ENCODE assay signal across 8 cellular contexts in the genomic region with DNA sequence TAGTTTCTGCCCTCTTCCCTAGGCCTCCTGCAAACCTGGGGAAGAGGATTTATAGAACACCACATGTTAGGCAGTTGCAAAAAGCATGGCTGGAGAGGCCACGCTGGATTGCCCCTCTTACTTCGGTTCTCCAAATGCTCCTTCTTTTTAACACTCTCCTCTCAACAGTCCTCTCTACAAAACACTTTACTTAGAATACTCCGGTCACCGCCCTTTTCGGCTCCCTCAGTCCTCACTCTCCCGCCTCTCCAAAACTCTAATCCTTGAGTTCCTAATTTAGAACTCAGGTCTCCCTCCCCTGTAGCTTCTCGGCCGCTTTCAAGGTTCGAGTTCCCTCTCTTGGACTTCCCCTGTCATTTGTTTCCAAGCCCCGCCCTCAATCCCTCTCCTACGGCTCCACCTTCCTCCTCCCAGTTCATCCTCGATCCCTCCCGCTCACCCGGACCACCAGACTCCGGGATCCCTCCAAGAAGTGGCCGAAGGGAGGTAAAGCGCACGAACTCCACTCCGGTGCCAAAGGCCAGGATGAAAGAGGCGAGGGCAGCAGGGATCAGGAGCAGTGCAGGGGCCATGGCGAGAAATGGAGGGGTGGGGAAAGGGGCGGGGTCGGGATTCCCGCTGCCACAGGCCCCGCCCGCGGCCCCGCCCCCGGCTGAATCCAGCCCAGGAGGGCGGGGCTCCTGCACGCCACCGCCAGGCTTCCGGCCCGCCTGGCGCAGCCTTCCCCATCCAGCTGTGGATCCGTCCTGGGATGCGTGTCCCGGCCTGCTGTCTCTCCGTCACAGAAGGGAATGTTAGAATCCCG. TPM values are rescaled to one million over a fixed set of nuclear protein-coding genes. Genes with fewer than 3 reads are reported as not detected.
DNase-seq lines count a peak whose midpoint lies in the region; ATAC-seq and TF ChIP-seq lines count a peak whose summit lies in the region.

A gene with protein sequence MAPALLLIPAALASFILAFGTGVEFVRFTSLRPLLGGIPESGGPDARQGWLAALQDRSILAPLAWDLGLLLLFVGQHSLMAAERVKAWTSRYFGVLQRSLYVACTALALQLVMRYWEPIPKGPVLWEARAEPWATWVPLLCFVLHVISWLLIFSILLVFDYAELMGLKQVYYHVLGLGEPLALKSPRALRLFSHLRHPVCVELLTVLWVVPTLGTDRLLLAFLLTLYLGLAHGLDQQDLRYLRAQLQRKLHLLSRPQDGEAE (minus strand): TSS at position 582 of the 805 bp plus-strand sequence. CDS start 10 bp downstream, at position 572.

- H3K27ac ChIP-seq in lung (ENCODE audit: low read depth in 1 of 2, low read length in 1 of 2), result peak within 1 kb of the TSS; percentile 81 to 82

- TF ChIP-seq CTCF in GM13977 (IDR thresholded peaks at IDR 0.05; ENCODE audit: extremely low read depth, insufficient read depth, missing control alignments), result no peak
- TF ChIP-seq CTCF in lung (IDR thresholded peaks at IDR 0.05; ENCODE audit: control extremely low read depth, extremely low read depth), result no peak

- H3K4me3 ChIP-seq in lung, result peak within 1 kb of the TSS; percentile 50

- ATAC-seq in lung (ENCODE audit: insufficient read depth, low FRiP score) (peak; percentile 45), HG03460 (IDR thresholded peaks at IDR 0.05; ENCODE audit: unreplicated experiment) (no peak)

- peaks cover 0 to 3% of the 10 kb centered on the region in 2 donors for H3K4me1 ChIP-seq in lung (ENCODE audit: control insufficient read depth in 2 of 2, insufficient read depth in 2 of 2, low read length in 2 of 2)

- no peaks in the 10 kb centered on the region for H3K27me3 ChIP-seq in lung (ENCODE audit: control insufficient read depth, insufficient read depth)

- in situ Hi-C loops in GM13977 (cut with MboI; ENCODE audit: low pct_unique_long_range_greater_than_20kb, low sequenced_read_pairs, unreplicated experiment), result no loop called here

- DNase-seq in GM13977 (ENCODE audit: low spot score) (peak; percentile 87), HUDEP-2 (lab: John Stamatoyannopoulos, UW; ENCODE audit: unreplicated experiment in 76 of 76) (peak in 70 of 76 experiments; percentile 25 to 97 (median 74)), NOMO-1 (lab: John Stamatoyannopoulos, UW; ENCODE audit: unreplicated experiment in 2 of 2) (peak; percentile 73 to 83), lung (ENCODE audit: low spot score) (peak; percentile 88)
- DNase-seq in activated CD8-positive, alpha-beta memory T cell treated with anti-CD3 and anti-CD28 coated beads for 24 hours, result peak; percentile 93
- peak; percentile 70 for DNase-seq in effector CD8-positive, alpha-beta T cell (lab: John Stamatoyannopoulos, UW)
- peak; percentile 30 to 74 (median 31) for DNase-seq in stimulated activated CD4-positive, alpha-beta T cell treated with anti-CD3 and anti-CD28 coated beads, TNF-alpha, amount 100 ng/mL, for 1 hour (ENCODE audit: low read depth in 3 of 3, low spot score in 1 of 3)

- no peaks in the 10 kb centered on the region for H3K9me3 ChIP-seq in lung (ENCODE audit: control insufficient read depth in 2 of 2, insufficient read depth in 1 of 2, low read length in 1 of 2)

- H3K36me3 ChIP-seq in lung (ENCODE audit: control insufficient read depth in 2 of 2, insufficient read depth in 2 of 2, low read length in 2 of 2), result no peaks in the 10 kb centered on the region

- 1% methylated on average over 34 to 40 of the region's 40 CpGs for WGBS in lung, 2 donors

RNA-seq across cellular contexts. Expression of the gene that starts here (rescaled TPM):
- 10 to 100 TPM in 1 of 2 donors, 1 to 10 TPM in 1; 5.1 to 15.9 TPM for total RNA-seq in lung
- 10 to 100 TPM; 16.0 to 18.7 TPM for polyA plus RNA-seq in lung

Comparison
In these comparisons a context has a peak if more than half of its experiments do, and no peak if none do; other contexts are left out.
1. DNase-seq: peak in every context shown above with its lines; median percentile 93 in activated CD8-positive, alpha-beta memory T cell treated with anti-CD3 and anti-CD28 coated beads for 24 hours; 88 in lung; 87 in GM13977; 78 in NOMO-1; 74 in HUDEP-2; 70 in effector CD8-positive, alpha-beta T cell; 31 in stimulated activated CD4-positive, alpha-beta T cell treated with anti-CD3 and anti-CD28 coated beads, TNF-alpha, amount 100 ng/mL, for 1 hour.